Comparison of ENCODE assay signal across 14 cellular contexts in the genomic region with DNA sequence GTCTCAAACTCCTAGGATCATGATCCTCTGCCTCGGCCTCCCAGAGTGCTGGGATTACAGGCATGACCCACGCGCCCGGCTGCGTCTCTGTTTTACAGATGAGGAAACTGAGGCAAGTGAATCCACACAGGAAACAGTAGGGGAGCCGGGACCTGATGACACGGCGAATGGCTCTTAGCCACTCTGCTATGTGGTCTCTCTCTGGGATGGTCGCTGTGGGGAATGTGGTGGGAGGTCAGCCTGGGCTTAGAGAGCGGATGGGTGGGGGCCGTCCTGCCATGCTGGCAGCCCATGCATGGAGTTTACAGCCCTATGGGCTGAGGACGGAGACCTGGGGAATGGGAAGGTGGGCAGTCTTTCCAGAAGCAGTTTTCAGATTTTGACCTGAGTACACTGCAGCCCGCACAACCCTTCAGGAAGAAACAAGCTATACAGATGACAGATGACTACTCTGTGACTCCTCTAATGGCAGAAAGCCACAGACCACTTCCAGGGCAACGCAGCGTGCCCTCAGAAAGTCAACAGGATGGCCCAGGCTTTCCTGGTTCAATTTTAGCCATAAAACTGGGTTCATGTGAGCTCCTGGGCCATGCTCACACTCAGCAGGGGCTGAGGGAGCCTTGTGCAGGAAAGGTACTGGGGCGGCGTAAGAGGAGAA.
DNase-seq lines count a peak whose midpoint lies in the region; ATAC-seq and TF ChIP-seq lines count a peak whose summit lies in the region.
"Had no signal": no experiment of that assay in that cellular context is flagged by ENCODE, and none has a peak within 500 bp of the region (broad histone marks: within the 10 kb centered on the region; RNA-seq: fewer than 3 reads in every experiment).

No MANE protein-coding gene starts in this region.

- no peak for TF ChIP-seq CTCF in RWPE2 (IDR thresholded peaks at IDR 0.05; ENCODE audit: poor library complexity, severe bottlenecking)
- no peak for TF ChIP-seq CTCF in fibroblast of mammary gland (conservative IDR thresholded peaks at IDR 0.05; ENCODE audit: control insufficient read depth, insufficient read depth, low read depth, low read length)

- H3K36me3 Mint-ChIP-seq in activated naive CD4-positive, alpha-beta T cell treated with anti-CD3 and anti-CD28 coated beads, Interleukin-2, amount 10 ng/mL, durations not matched to agents 7 days and 5 days = no peaks in the 10 kb centered on the region
- peaks cover 8% of the 10 kb centered on the region for H3K36me3 Mint-ChIP-seq in stimulated activated naive CD8-positive, alpha-beta T cell treated with anti-CD3 and anti-CD28 coated beads, Interleukin-15, Interleukin-2, amounts not matched to agents 100 ng/mL and 50 ng/mL, for 24 hours (ENCODE audit: low read depth)

- CTCF ChIA-PET in activated naive CD4-positive, alpha-beta T cell treated with anti-CD3 and anti-CD28 coated beads, Interleukin-2, amount 10 ng/mL, durations not matched to agents 7 days and 5 days (lab: Charles Lee) = interaction anchor here (1.4 kb wide), 1 partner anchor 13 kb away, joined by 3 read pairs; no protein-coding TSS in a partner anchor

- peaks cover 25% of the 10 kb centered on the region for H3K4me1 Mint-ChIP-seq in activated naive CD4-positive, alpha-beta T cell treated with anti-CD3 and anti-CD28 coated beads, Interleukin-2, amount 10 ng/mL, durations not matched to agents 7 days and 5 days
- H3K4me1 Mint-ChIP-seq in stimulated activated naive CD8-positive, alpha-beta T cell treated with anti-CD3 and anti-CD28 coated beads, Interleukin-15, Interleukin-2, amounts not matched to agents 100 ng/mL and 50 ng/mL, for 24 hours (ENCODE audit: low read depth) = peaks cover 18% of the 10 kb centered on the region
- H3K4me1 Mint-ChIP-seq: B cell had no signal

- DNase-seq in activated naive CD4-positive, alpha-beta T cell treated with anti-CD3 and anti-CD28 coated beads, Interleukin-2, amount 10 ng/mL, durations not matched to agents 7 days and 5 days = peak; percentile 36
- DNase-seq in activated naive CD4-positive, alpha-beta T cell treated with Interleukin-2 at 50 U/mL for 16 hours = no peak
- DNase-seq in RWPE2 (ENCODE audit: low spot score) (no peak), fibroblast of mammary gland (ENCODE audit: low read depth) (peak; percentile 71), Ammon's horn (ENCODE audit: low spot score) (no peak), NCI-H1105 (lab: John Stamatoyannopoulos, UW) (no peak)
- DNase-seq: amniotic stem cell, hippocampal formation, NCI-H1092 treated with DMSO at 0.1 percent for 48 hours, nucleus accumbens had no signal

- no peaks in the 10 kb centered on the region for H3K9me3 Mint-ChIP-seq in activated naive CD4-positive, alpha-beta T cell treated with anti-CD3 and anti-CD28 coated beads, Interleukin-2, amount 10 ng/mL, durations not matched to agents 7 days and 5 days
- H3K9me3 Mint-ChIP-seq in stimulated activated naive CD8-positive, alpha-beta T cell treated with anti-CD3 and anti-CD28 coated beads, Interleukin-15, Interleukin-2, amounts not matched to agents 100 ng/mL and 50 ng/mL, for 24 hours = no peaks in the 10 kb centered on the region

- peak overlapping the region; percentile 61 for H3K27ac Mint-ChIP-seq in activated naive CD4-positive, alpha-beta T cell treated with anti-CD3 and anti-CD28 coated beads, Interleukin-2, amount 10 ng/mL, durations not matched to agents 7 days and 5 days
- peak overlapping the region; percentile 62 for H3K27ac Mint-ChIP-seq in stimulated activated naive CD8-positive, alpha-beta T cell treated with anti-CD3 and anti-CD28 coated beads, Interleukin-15, Interleukin-2, amounts not matched to agents 100 ng/mL and 50 ng/mL, for 24 hours
- H3K27ac Mint-ChIP-seq: B cell had no signal

- no peaks in the 10 kb centered on the region for H3K4me1 ChIP-seq in RWPE2 (ENCODE audit: insufficient read depth, poor library complexity, severe bottlenecking)

- no peak overlapping the region for H3K27ac ChIP-seq in RWPE2 (ENCODE audit: poor library complexity, severe bottlenecking)

- ATAC-seq in RWPE2 (ENCODE audit: low read depth) (peak; percentile 29; the same call in 2 of the 3 replicates), HG02973 (IDR thresholded peaks at IDR 0.05; ENCODE audit: unreplicated experiment) (no peak)
- ATAC-seq: SK-N-SH treated with all-trans-retinoic acid at 6 μM for 48 hours had no signal

- H3K36me3 ChIP-seq in RWPE2 (ENCODE audit: low read depth) = no peaks in the 10 kb centered on the region

- no peaks in the 10 kb centered on the region for H3K27me3 Mint-ChIP-seq in activated naive CD4-positive, alpha-beta T cell treated with anti-CD3 and anti-CD28 coated beads, Interleukin-2, amount 10 ng/mL, durations not matched to agents 7 days and 5 days
- H3K27me3 Mint-ChIP-seq in stimulated activated naive CD8-positive, alpha-beta T cell treated with anti-CD3 and anti-CD28 coated beads, Interleukin-15, Interleukin-2, amounts not matched to agents 100 ng/mL and 50 ng/mL, for 24 hours = no peaks in the 10 kb centered on the region
- H3K27me3 Mint-ChIP-seq: B cell had no signal

- H3K4me3 ChIP-seq in RWPE2 (ENCODE audit: severe bottlenecking) = no peak overlapping the region
- no peak overlapping the region for H3K4me3 ChIP-seq in fibroblast of mammary gland (ENCODE audit: control insufficient read depth, low read depth, low read length)

- no peaks in the 10 kb centered on the region for H3K27me3 ChIP-seq in RWPE2 (ENCODE audit: insufficient read depth, poor library complexity, severe bottlenecking)

- H3K9me3 ChIP-seq in RWPE2 (ENCODE audit: severe bottlenecking) = no peaks in the 10 kb centered on the region

- H3K4me3 Mint-ChIP-seq in activated naive CD4-positive, alpha-beta T cell treated with anti-CD3 and anti-CD28 coated beads, Interleukin-2, amount 10 ng/mL, durations not matched to agents 7 days and 5 days = no peak overlapping the region
- no peak overlapping the region for H3K4me3 Mint-ChIP-seq in stimulated activated naive CD8-positive, alpha-beta T cell treated with anti-CD3 and anti-CD28 coated beads, Interleukin-15, Interleukin-2, amounts not matched to agents 100 ng/mL and 50 ng/mL, for 24 hours
- H3K4me3 Mint-ChIP-seq: B cell had no signal

Comparison
In these comparisons a context has a peak if more than half of its experiments do, and no peak if none do; other contexts are left out.
1. DNase-seq: peak in activated naive CD4-positive, alpha-beta T cell treated with anti-CD3 and anti-CD28 coated beads, Interleukin-2, amount 10 ng/mL, durations not matched to agents 7 days and 5 days (single experiment) and fibroblast of mammary gland (single experiment); none in activated naive CD4-positive, alpha-beta T cell treated with Interleukin-2 at 50 U/mL for 16 hours (single experiment), RWPE2 (single experiment), Ammon's horn (single experiment) and NCI-H1105 (single experiment).